ENCODE assay signal across 19 cellular contexts in genomic region chr1:206867716-206868115, GRCh38. TPM values are rescaled to one million over a fixed set of nuclear protein-coding genes. Genes with fewer than 3 reads are reported as not detected.
A peak's percentile ranks its signal among the peaks of the same experiment; 100 is the strongest.
DNase-seq lines count a peak whose midpoint lies in the region; ATAC-seq and TF ChIP-seq lines count a peak whose summit lies in the region.
"Had no signal": no experiment of that assay in that cellular context is flagged by ENCODE, and none has a peak within 500 bp of the region (broad histone marks: within the 10 kb centered on the region; RNA-seq: fewer than 3 reads in every experiment).

No MANE protein-coding gene starts in this region.

- no peaks in the 10 kb centered on the region for H3K9me2 ChIP-seq in GM23248 (ENCODE audit: insufficient read depth)

- ATAC-seq in foreskin keratinocyte (peak; percentile 6), HG03097 (IDR thresholded peaks at IDR 0.05; ENCODE audit: low FRiP score, unreplicated experiment) (no peak), left colon (no peak)

- TSS peak; percentile 83 for BruUV-seq in mammary epithelial cell (replicated peaks; lab: Mats Ljungman, UMichigan)

- H3K36me3 ChIP-seq in GM23248 (ENCODE audit: low read depth) (no peaks in the 10 kb centered on the region), mammary epithelial cell (ENCODE audit: insufficient read depth, low read length) (no peaks in the 10 kb centered on the region)
- H3K36me3 ChIP-seq: BE2C had no signal

- H4K20me1 ChIP-seq in GM23248 (ENCODE audit: insufficient read depth) (no peaks in the 10 kb centered on the region), mammary epithelial cell (ENCODE audit: insufficient read depth, low read length) (no peaks in the 10 kb centered on the region)

- H3K4me2 ChIP-seq in GM23248 (ENCODE audit: unreplicated experiment) (no peak overlapping the region), mammary epithelial cell (ENCODE audit: insufficient read depth, low read depth, low read length) (no peak overlapping the region)

- in situ Hi-C loops in GM23248 (cut with MboI) (no loop called here), mammary epithelial cell (cut with MboI; ENCODE audit: low sequenced_read_pairs in 2 of 2) (no loop called here)

- dilution Hi-C loops in mammary epithelial cell (cut with HindIII; ENCODE audit: low sequenced_read_pairs), result no loop called here

- CTCF ChIA-PET in mammary epithelial cell (lab: Charles Lee; ENCODE audit: low non-redundant PET), result no interaction called here

- DNase-seq in AG10803 (ENCODE audit: low read depth), result peak; percentile 23
- peak; percentile 68 for DNase-seq in GM23248
- no peak for DNase-seq in mammary epithelial cell
- DNase-seq in foreskin keratinocyte, result peak in 1 of 2 donors; percentile 65
- no peak for DNase-seq in SHP77 (lab: John Stamatoyannopoulos, UW)
- DNase-seq in left colon, result no peak
- DNase-seq: BE2C; C1 segment of cervical spinal cord; CD4-positive, CD25-positive, alpha-beta regulatory T cell; CD8-positive, alpha-beta memory T cell; COR-L47; DMS 273 treated with DMSO at 0.1 percent for 48 hours; DMS53; GDM1; H9 had no signal

- H2AFZ ChIP-seq in GM23248, result no peak overlapping the region
- H2AFZ ChIP-seq in mammary epithelial cell (ENCODE audit: low read depth, low read length), result no peak overlapping the region

- H3K4me1 ChIP-seq in GM23248 (ENCODE audit: insufficient read depth), result peaks cover 28% of the 10 kb centered on the region
- peaks cover 34% of the 10 kb centered on the region for H3K4me1 ChIP-seq in mammary epithelial cell (ENCODE audit: insufficient read depth, low read length)
- peaks cover 23% of the 10 kb centered on the region for H3K4me1 ChIP-seq in foreskin keratinocyte
- H3K4me1 ChIP-seq: BE2C had no signal

- H3K27me3 ChIP-seq in GM23248 (replicated peaks; ENCODE audit: insufficient read depth), result no peaks in the 10 kb centered on the region
- H3K27me3 ChIP-seq in mammary epithelial cell (ENCODE audit: insufficient read depth, low read length), result no peaks in the 10 kb centered on the region
- no peaks in the 10 kb centered on the region for H3K27me3 ChIP-seq in foreskin keratinocyte
- H3K27me3 ChIP-seq: BE2C had no signal

- H3K9me3 ChIP-seq in GM23248 (ENCODE audit: low read depth) (no peaks in the 10 kb centered on the region), mammary epithelial cell (replicated peaks; ENCODE audit: insufficient read depth, low read length) (no peaks in the 10 kb centered on the region)
- H3K9me3 ChIP-seq: BE2C had no signal

- H3K27ac ChIP-seq in GM23248 (0 out of 2 replicates have a peak overlapping the region, but pooled peaks have one; percentile 11), mammary epithelial cell (ENCODE audit: insufficient read depth, low read depth, low read length) (no peak overlapping the region), foreskin keratinocyte (peak overlapping the region; percentile 51)

- TF ChIP-seq CTCF in AG10803 (conservative IDR thresholded peaks at IDR 0.05; ENCODE audit: low read length) (no peak), mammary epithelial cell (conservative IDR thresholded peaks at IDR 0.05 in 1 of 2, IDR thresholded peaks at IDR 0.05 in 1 of 2; ENCODE audit: extremely low read depth in 1 of 2, insufficient read depth in 1 of 2, low read depth in 1 of 2, low read length in 2 of 2) (no peak), foreskin keratinocyte (conservative IDR thresholded peaks at IDR 0.05) (no peak)

- no peak overlapping the region for H3K4me3 ChIP-seq in AG10803 (ENCODE audit: low read length)
- H3K4me3 ChIP-seq in GM23248, result no peak overlapping the region
- H3K4me3 ChIP-seq in mammary epithelial cell (replicated peaks in 1 of 3; ENCODE audit: insufficient read depth in 1 of 3, low read depth in 2 of 3, low read length in 3 of 3), result no peak overlapping the region

- H3F3A ChIP-seq in GM23248 (ENCODE audit: insufficient read depth), result peaks cover 15% of the 10 kb centered on the region

- intact Hi-C loops in mammary epithelial cell (cut with micrococcal nuclease), result loop anchor here (5.0 kb wide), 1 partner anchor 115 kb away; no protein-coding TSS in a partner anchor
- intact Hi-C loops in left colon (cut with DNase I, micrococcal nuclease), result loop anchor here in 1 of 2 donors (2.0 kb wide), 1 partner anchor 35 kb away; no protein-coding TSS in a partner anchor

- H3K9ac ChIP-seq in GM23248 (no peak overlapping the region), mammary epithelial cell (ENCODE audit: insufficient read depth, low read length) (no peak overlapping the region)

- H3K79me2 ChIP-seq in GM23248 (ENCODE audit: insufficient read depth) (no peaks in the 10 kb centered on the region), mammary epithelial cell (ENCODE audit: insufficient read depth, low read length) (no peaks in the 10 kb centered on the region)

RNA-seq across cellular contexts. Expression of gene IL20, which starts 2.3 kb away (rescaled TPM):
- 0.25 TPM in 1 of 2 replicates, not detected in the other for total RNA-seq in GM23248 (2014; rRNA removed; shearing (Covaris generic))
- not detected in 2 replicates for polyA plus RNA-seq in GM23248 (2016; fragmentation: Nextera tagmentation; extraction: Ambion mirVana)
- not detected for total RNA-seq in mammary epithelial cell
- polyA plus RNA-seq in mammary epithelial cell, result 0.10 TPM
- not detected for polyA minus RNA-seq in mammary epithelial cell
- total RNA-seq in foreskin keratinocyte, result 0.41 and 0.74 TPM in 2 replicates
- 0.22 and 0.33 TPM in 2 replicates for polyA plus RNA-seq in foreskin keratinocyte
- not detected for total RNA-seq in left colon
- total RNA-seq: A172; CD4-positive, CD25-positive, alpha-beta regulatory T cell; CD8-positive, alpha-beta memory T cell; H1; H9; HT-29 had no signal
- polyA plus RNA-seq: CD4-positive, CD25-positive, alpha-beta regulatory T cell; CD8-positive, alpha-beta memory T cell; H1 had no signal

RNA-seq across cellular contexts. Expression of gene IL24, which starts 29.5 kb away (rescaled TPM):
- total RNA-seq in GM23248 (2014; rRNA removed; shearing (Covaris generic)), result 2.4 TPM in 1 of 2 replicates, not detected in the other
- polyA plus RNA-seq in GM23248 (2016; fragmentation: Nextera tagmentation; extraction: Ambion mirVana) (0.49 and 0.52 TPM in 2 replicates), mammary epithelial cell (0.09 TPM), foreskin keratinocyte (2.2 and 4.8 TPM in 2 replicates)
- total RNA-seq in mammary epithelial cell (not detected), foreskin keratinocyte (2.3 and 4.5 TPM in 2 replicates), left colon (not detected)
- polyA minus RNA-seq in mammary epithelial cell, result not detected
- total RNA-seq: A172; CD4-positive, CD25-positive, alpha-beta regulatory T cell; H1; H9; HT-29 had no signal
- polyA plus RNA-seq: H1 had no signal

RNA-seq across cellular contexts. Expression of gene FCMR, which starts 54.0 kb away (rescaled TPM):
- 1.2 TPM in 1 of 2 replicates, not detected in the other for total RNA-seq in GM23248 (2014; rRNA removed; shearing (Covaris generic))
- polyA plus RNA-seq in GM23248 (2016; fragmentation: Nextera tagmentation; extraction: Ambion mirVana), result 0.94 and 2.3 TPM in 2 replicates
- 1 to 10 TPM; 1.2 to 5.0 TPM for total RNA-seq in mammary epithelial cell
- 5.4 TPM for polyA plus RNA-seq in mammary epithelial cell
- polyA minus RNA-seq in mammary epithelial cell, result not detected
- 3.4 and 3.5 TPM in 2 replicates for total RNA-seq in foreskin keratinocyte
- polyA plus RNA-seq in foreskin keratinocyte, result 8.8 and 8.9 TPM in 2 replicates
- 1 to 10 TPM; 1.6 to 4.8 TPM for total RNA-seq in left colon
- total RNA-seq: H1, H9 had no signal

Comparison
In these comparisons a context has a peak if more than half of its experiments do, and no peak if none do; other contexts are left out.
1. DNase-seq: peak in AG10803 (single experiment) and GM23248 (single experiment); none in mammary epithelial cell (single experiment), SHP77 (0 of 2) and left colon (0 of 2).